In genomic region chr11:119729581-119730346, GRCh38 we compare ENCODE assay signal across 8 cellular contexts. TPM values are rescaled to one million over a fixed set of nuclear protein-coding genes. Genes with fewer than 3 reads are reported as not detected.
DNase-seq lines count a peak whose midpoint lies in the region; ATAC-seq, FAIRE-seq and TF ChIP-seq lines count a peak whose summit lies in the region.

No MANE protein-coding gene starts in this region.

- FAIRE-seq in urothelium cell line (lab: Jason Lieb, UNC), result no peak

- no peaks in the 10 kb centered on the region for H3K36me3 Mint-ChIP-seq in activated T-cell treated with anti-CD3 and anti-CD28 coated beads, Interleukin-2, amount 50 U/mL, for 4 hours (ENCODE audit: insufficient read depth)

- no peak overlapping the region for H3K27ac ChIP-seq in SU-DHL-6 (ENCODE audit: low read depth, low read length)
- H3K27ac ChIP-seq in esophagus (ENCODE audit: low read depth in 2 of 2, low read length in 1 of 2), result peak overlapping the region; percentile 92 to 96

- DNase-seq in activated T-cell treated with anti-CD3 and anti-CD28 coated beads, Interleukin-2, amount 50 U/mL, for 4 hours, result no peak
- DNase-seq in activated T-cell treated with anti-CD3 and anti-CD28 coated beads, Interleukin-2, amount 50 U/mL, for 1 hour, result no peak
- peak; percentile 75 for DNase-seq in urothelium cell line (ENCODE audit: low spot score)
- no peak for DNase-seq in cortex of kidney (lab: John Stamatoyannopoulos, UW)

- H3K9me3 Mint-ChIP-seq in activated T-cell treated with anti-CD3 and anti-CD28 coated beads, Interleukin-2, amount 50 U/mL, for 4 hours, result no peaks in the 10 kb centered on the region

- peak; percentile 13 to 23 for ATAC-seq in activated T-cell treated with anti-CD3 and anti-CD28 coated beads, Interleukin-2, amount 50 U/mL, for 4 hours
- ATAC-seq in HG02981 (IDR thresholded peaks at IDR 0.05; ENCODE audit: unreplicated experiment), result peak; percentile 7

- peak overlapping the region; percentile 71 for H3K4me2 ChIP-seq in SU-DHL-6 (ENCODE audit: low read depth, low read length, poor library complexity, severe bottlenecking)

- H3K9me3 ChIP-seq in SU-DHL-6 (ENCODE audit: insufficient read depth, low read length) (no peaks in the 10 kb centered on the region), esophagus (ENCODE audit: control insufficient read depth in 2 of 2, insufficient read depth in 1 of 2, low read depth in 1 of 2, low read length in 1 of 2) (no peaks in the 10 kb centered on the region), mucosa of stomach (ENCODE audit: control insufficient read depth, low read length) (no peaks in the 10 kb centered on the region)

- no peaks in the 10 kb centered on the region for H3K36me3 ChIP-seq in SU-DHL-6 (ENCODE audit: low read length)
- H3K36me3 ChIP-seq in esophagus (ENCODE audit: control insufficient read depth in 2 of 2, insufficient read depth in 2 of 2, low read length in 1 of 2), result peaks cover 0 to 3% of the 10 kb centered on the region in 2 donors
- H3K36me3 ChIP-seq in mucosa of stomach (ENCODE audit: control insufficient read depth, insufficient read depth, low read length), result no peaks in the 10 kb centered on the region

- H3K4me1 Mint-ChIP-seq in activated T-cell treated with anti-CD3 and anti-CD28 coated beads, Interleukin-2, amount 50 U/mL, for 4 hours (ENCODE audit: low read depth), result peaks cover 16% of the 10 kb centered on the region

- 2 to 3% methylated on average over 35 of the region's 35 CpGs for WGBS in esophagus, 2 donors

- H3K4me1 ChIP-seq in esophagus (ENCODE audit: control insufficient read depth in 2 of 2, insufficient read depth in 2 of 2, low read length in 1 of 2) (peaks cover 8 to 12% of the 10 kb centered on the region in 2 donors), mucosa of stomach (ENCODE audit: control insufficient read depth, insufficient read depth, low read length) (peaks cover 23% of the 10 kb centered on the region)

- peak overlapping the region; percentile 77 for H3K4me3 Mint-ChIP-seq in activated T-cell treated with anti-CD3 and anti-CD28 coated beads, Interleukin-2, amount 50 U/mL, for 4 hours

- peak overlapping the region; percentile 96 for H3K4me3 ChIP-seq in SU-DHL-6 (ENCODE audit: insufficient read depth, low read length, poor library complexity, severe bottlenecking)
- peak overlapping the region; percentile 84 to 96 for H3K4me3 ChIP-seq in esophagus (ENCODE audit: low read depth in 1 of 2, low read length in 2 of 2)
- H3K4me3 ChIP-seq in mucosa of stomach (ENCODE audit: low read length), result peak overlapping the region; percentile 71

- H3K27me3 ChIP-seq in SU-DHL-6 (ENCODE audit: low read length) (no peaks in the 10 kb centered on the region), esophagus (ENCODE audit: control insufficient read depth in 1 of 2, insufficient read depth in 2 of 2, low read length in 2 of 2) (no peaks in the 10 kb centered on the region), mucosa of stomach (ENCODE audit: control insufficient read depth, insufficient read depth, low read length) (no peaks in the 10 kb centered on the region)

- no peaks in the 10 kb centered on the region; the same call in 1 of the 2 replicates for H3F3A ChIP-seq in SU-DHL-6 (ENCODE audit: insufficient read depth)

- peak overlapping the region; percentile 90 for H2AFZ ChIP-seq in SU-DHL-6 (ENCODE audit: low read depth, low read length, severe bottlenecking)

- peaks cover 31% of the 10 kb centered on the region for H3K79me2 ChIP-seq in SU-DHL-6 (ENCODE audit: insufficient read depth, low read length)

- no peak for TF ChIP-seq CTCF in SU-DHL-6 (IDR thresholded peaks at IDR 0.05; ENCODE audit: insufficient read depth, low read length, poor library complexity, severe bottlenecking)

- peak overlapping the region; percentile 73 for H3K9ac ChIP-seq in SU-DHL-6 (ENCODE audit: low read length)
- H3K9ac ChIP-seq in mucosa of stomach (ENCODE audit: low read length), result peak overlapping the region; percentile 56

- H3K9me2 ChIP-seq in SU-DHL-6 (replicated peaks; ENCODE audit: insufficient read depth, low read length), result no peaks in the 10 kb centered on the region

- H3K27me3 Mint-ChIP-seq in activated T-cell treated with anti-CD3 and anti-CD28 coated beads, Interleukin-2, amount 50 U/mL, for 4 hours (ENCODE audit: low read depth), result peaks cover 24% of the 10 kb centered on the region

- peaks cover 13% of the 10 kb centered on the region for H4K20me1 ChIP-seq in SU-DHL-6 (ENCODE audit: low read depth, low read length)

RNA-seq across cellular contexts. Expression of gene NECTIN1, which starts 0.8 kb away (rescaled TPM):
- 1 to 10 TPM; 7.5 to 9.0 (median 8.3) TPM for total RNA-seq in activated T-cell treated with anti-CD3 and anti-CD28 coated beads, Interleukin-2, amount 50 U/mL, for 4 hours
- polyA plus RNA-seq in esophagus, result 10 to 100 TPM; 79.6 to 89.9 TPM
